ENCODE assay signal across 31 cellular contexts in genomic region chr17:73050797-73051196, GRCh38.
"Had no signal": no experiment of that assay in that cellular context is flagged by ENCODE, and none has a peak within 500 bp of the region (broad histone marks: within the 10 kb centered on the region; RNA-seq: fewer than 3 reads in every experiment).

No MANE protein-coding gene starts in this region.

- H3K9me3 ChIP-seq: ovary, psoas muscle, suprapubic skin, testis, tibial artery, transverse colon, upper lobe of right lung, uterus had no signal

- H3K36me3 Mint-ChIP-seq: natural killer cell treated with Interleukin-12 subunit alpha and Interleukin-12 subunit beta and Interleukin-15 and Interleukin-18, amount 100 ng/mL, for 72 hours had no signal

- H3K4me2 ChIP-seq: smooth muscle cell had no signal

- DNase-seq: naive B cell; naive thymus-derived CD8-positive, alpha-beta T cell; nephron progenitor cell; occipital lobe; ovary; psoas muscle; right cardiac atrium; spleen; stimulated activated CD4-positive, alpha-beta T cell treated with anti-CD3 and anti-CD28 coated beads, Interleukin-12 subunit alpha, Interleukin-12 subunit beta, amount 100 ng/mL, for 4 hours; stimulated activated CD4-positive, alpha-beta T cell treated with anti-CD3 and anti-CD28 coated beads, Interleukin-1b, Interleukin-23, amount 100 ng/mL, for 48 hours; stimulated activated CD4-positive, alpha-beta T cell treated with anti-CD3 and anti-CD28 coated beads, Interleukin-4, amount 100 ng/mL, for 1 hour; stimulated activated CD4-positive, alpha-beta T cell treated with anti-CD3 and anti-CD28 coated beads, Interleukin-4, amount 100 ng/mL, for 4 hours; stimulated activated CD8-positive, alpha-beta memory T cell treated with anti-CD3 and anti-CD28 coated beads, Interleukin-4, amount 100 ng/mL, for 48 hours; stimulated activated naive CD8-positive, alpha-beta T cell treated with anti-CD3 and anti-CD28 coated beads, Interleukin-15, amount 100 ng/mL, for 72 hours; stimulated activated naive CD8-positive, alpha-beta T cell treated with anti-CD3 and anti-CD28 coated beads, Interleukin-15, Interleukin-2, amounts not matched to agents 100 U/mL and 50 U/mL, for 24 hours; substantia nigra; testis; tibial artery; transverse colon; upper lobe of right lung; uterus had no signal

- H3K4me1 ChIP-seq: parathyroid adenoma, psoas muscle, transverse colon, upper lobe of right lung, uterus had no signal

- H3K4me1 Mint-ChIP-seq: nephron progenitor cell; neural crest cell; stimulated activated naive CD8-positive, alpha-beta T cell treated with anti-CD3 and anti-CD28 coated beads, Interleukin-15, amount 100 ng/mL, for 72 hours had no signal

- ATAC-seq: naive thymus-derived CD8-positive, alpha-beta T cell; natural killer cell treated with Interleukin-12 subunit alpha and Interleukin-12 subunit beta and Interleukin-15 and Interleukin-18, amount 100 ng/mL, for 72 hours; psoas muscle; right cardiac atrium; sciatic nerve; stimulated activated memory B cell treated with anti-CD40 and anti-IgM and Interleukin-4, amounts not matched to agents 10 μg/mL and 1 μg/mL and 100 μg/mL, for 72 hours; stimulated activated naive CD8-positive, alpha-beta T cell treated with anti-CD3 and anti-CD28 coated beads, Interleukin-15, amount 100 ng/mL, for 72 hours; stimulated activated naive CD8-positive, alpha-beta T cell treated with anti-CD3 and anti-CD28 coated beads, Interleukin-15, Interleukin-2, amounts not matched to agents 100 U/mL and 50 U/mL, for 24 hours; upper lobe of right lung had no signal

- H3K9ac ChIP-seq: parathyroid adenoma had no signal

- H3K4me3 ChIP-seq: ovary, psoas muscle, skin epidermis, smooth muscle cell, spleen, suprapubic skin, testis, tibial artery, transverse colon, upper lobe of right lung, uterus had no signal

- H3K4me3 Mint-ChIP-seq: naive B cell; naive thymus-derived CD8-positive, alpha-beta T cell; natural killer cell treated with Interleukin-12 subunit alpha and Interleukin-12 subunit beta and Interleukin-15 and Interleukin-18, amount 100 ng/mL, for 72 hours; nephron progenitor cell; neural crest cell; stimulated activated memory B cell treated with anti-CD40 and anti-IgM and Interleukin-4, amounts not matched to agents 10 μg/mL and 1 μg/mL and 100 μg/mL, for 72 hours; stimulated activated naive CD8-positive, alpha-beta T cell treated with anti-CD3 and anti-CD28 coated beads, Interleukin-15, amount 100 ng/mL, for 72 hours; type B pancreatic cell had no signal

- H3K27me3 ChIP-seq: ovary, spleen, suprapubic skin, testis, tibial artery, transverse colon, upper lobe of right lung, uterus had no signal

- H3K9me3 Mint-ChIP-seq: natural killer cell treated with Interleukin-12 subunit alpha and Interleukin-12 subunit beta and Interleukin-15 and Interleukin-18, amount 100 ng/mL, for 72 hours; stimulated activated memory B cell treated with anti-CD40 and anti-IgM and Interleukin-4, amounts not matched to agents 10 μg/mL and 1 μg/mL and 100 μg/mL, for 72 hours had no signal

- H3K36me3 ChIP-seq: ovary, tibial artery, transverse colon, upper lobe of right lung, uterus had no signal

- H3K79me2 ChIP-seq: parathyroid adenoma had no signal

- H3K27ac ChIP-seq: ovary, parathyroid adenoma, psoas muscle, skin epidermis, spleen, suprapubic skin, testis, tibial artery, transverse colon, upper lobe of right lung, uterus had no signal

- H3K27me3 Mint-ChIP-seq: naive B cell; naive thymus-derived CD8-positive, alpha-beta T cell; natural killer cell treated with Interleukin-12 subunit alpha and Interleukin-12 subunit beta and Interleukin-15 and Interleukin-18, amount 100 ng/mL, for 72 hours; stimulated activated memory B cell treated with anti-CD40 and anti-IgM and Interleukin-4, amounts not matched to agents 10 μg/mL and 1 μg/mL and 100 μg/mL, for 72 hours; stimulated activated naive CD8-positive, alpha-beta T cell treated with anti-CD3 and anti-CD28 coated beads, Interleukin-15, amount 100 ng/mL, for 72 hours; type B pancreatic cell had no signal

- H3K27ac Mint-ChIP-seq: natural killer cell treated with Interleukin-12 subunit alpha and Interleukin-12 subunit beta and Interleukin-15 and Interleukin-18, amount 100 ng/mL, for 72 hours; nephron progenitor cell; progenitor cell of endocrine pancreas; stimulated activated memory B cell treated with anti-CD40 and anti-IgM and Interleukin-4, amounts not matched to agents 10 μg/mL and 1 μg/mL and 100 μg/mL, for 72 hours; stimulated activated naive CD8-positive, alpha-beta T cell treated with anti-CD3 and anti-CD28 coated beads, Interleukin-15, amount 100 ng/mL, for 72 hours; type B pancreatic cell had no signal

- H2AFZ ChIP-seq: parathyroid adenoma had no signal
